In genomic region chr9:76717611-76718010, GRCh38 we compare ENCODE assay signal across 15 cellular contexts. TPM values are rescaled to one million over a fixed set of nuclear protein-coding genes. Genes with fewer than 3 reads are reported as not detected.
DNase-seq lines count a peak whose midpoint lies in the region; ATAC-seq, FAIRE-seq and TF ChIP-seq lines count a peak whose summit lies in the region.
"Had no signal": no experiment of that assay in that cellular context is flagged by ENCODE, and none has a peak within 500 bp of the region (broad histone marks: within the 10 kb centered on the region; RNA-seq: fewer than 3 reads in every experiment).

No MANE protein-coding gene starts in this region.

- H3K4me1 Mint-ChIP-seq in CD14-positive monocyte: peaks cover 14% of the 10 kb centered on the region
- H3K4me1 Mint-ChIP-seq in activated T-cell treated with anti-CD3 and anti-CD28 coated beads, Interleukin-2, amount 50 U/mL, for 4 hours (ENCODE audit: low read depth): no peaks in the 10 kb centered on the region
- H3K4me1 Mint-ChIP-seq: naive B cell had no signal

- H3K9me3 Mint-ChIP-seq in CD14-positive monocyte: no peaks in the 10 kb centered on the region
- H3K9me3 Mint-ChIP-seq in activated T-cell treated with anti-CD3 and anti-CD28 coated beads, Interleukin-2, amount 50 U/mL, for 4 hours: no peaks in the 10 kb centered on the region
- H3K9me3 Mint-ChIP-seq: brain had no signal

- DNase-seq in CD14-positive monocyte (ENCODE audit: low spot score) (peak; percentile 55), KBM-7 (peak; percentile 33), K562 (ENCODE audit: extremely low read depth in 1 of 4, low spot score in 3 of 4) (no peak), myocyte (ENCODE audit: low read depth) (peak; percentile 73), NCI-H187 treated with DMSO at 0.1 percent for 48 hours (lab: John Stamatoyannopoulos, UW) (no peak), ACHN (no peak)
- DNase-seq in activated T-cell treated with anti-CD3 and anti-CD28 coated beads, Interleukin-2, amount 50 U/mL, for 4 hours: no peak
- no peak for DNase-seq in stimulated activated CD4-positive, alpha-beta T cell treated with anti-CD3 and anti-CD28 coated beads, Interleukin-2, amount 100 ng/mL, for 48 hours
- DNase-seq: activated T-cell treated with anti-CD3 and anti-CD28 coated beads, Interleukin-2, amount 50 U/mL, for 48 hours; naive B cell; NCI-H446; spleen had no signal

- no peaks in the 10 kb centered on the region for H4K20me1 ChIP-seq in K562 (replicated peaks; ENCODE audit: control insufficient read depth, insufficient read depth, low read length)
- H4K20me1 ChIP-seq: BLaER1 treated with 17β-estradiol and CSF1 and Interleukin-3, amounts not matched to agents 10 nM and 100 nM had no signal

- no peak overlapping the region; the same call in 1 of the 2 replicates for H3K4me2 ChIP-seq in K562 (ENCODE audit: insufficient read depth, low read length)

- no peak overlapping the region for H3K27ac ChIP-seq in K562 (ENCODE audit: extremely low read depth, low read depth, low read length)
- H3K27ac ChIP-seq: BLaER1 treated with 17β-estradiol and CSF1 and Interleukin-3, amounts not matched to agents 10 nM and 100 nM; spleen had no signal

- 0% methylated on average over 5 of the region's 5 CpGs for WGBS in K562 (ENCODE audit: insufficient coverage, low coverage, missing lambda C conversion rate)

- no TSS peak for BruUV-seq in K562 (replicated peaks; lab: Mats Ljungman, UMichigan)

- no peak for ATAC-seq in K562
- ATAC-seq in activated T-cell treated with anti-CD3 and anti-CD28 coated beads, Interleukin-2, amount 50 U/mL, for 4 hours: no peak

- no peaks in the 10 kb centered on the region for H3K9me3 ChIP-seq in K562 (replicated peaks; ENCODE audit: control insufficient read depth, insufficient read depth, low read depth, low read length)
- H3K9me3 ChIP-seq: BLaER1 treated with 17β-estradiol and CSF1 and Interleukin-3, amounts not matched to agents 10 nM and 100 nM; spleen had no signal

- H3K27ac Mint-ChIP-seq in CD14-positive monocyte: peak overlapping the region in 2 of 7 donors; percentile 7 to 19
- H3K27ac Mint-ChIP-seq: naive B cell had no signal

- H3K36me3 ChIP-seq in K562 (ENCODE audit: control insufficient read depth, insufficient read depth, low read length): no peaks in the 10 kb centered on the region
- H3K36me3 ChIP-seq: BLaER1 treated with 17β-estradiol and CSF1 and Interleukin-3, amounts not matched to agents 10 nM and 100 nM; spleen had no signal

- H3K27me3 Mint-ChIP-seq in CD14-positive monocyte (ENCODE audit: low read depth in 3 of 3): peaks cover 8 to 11% (median 10%) of the 10 kb centered on the region in 3 donors
- H3K27me3 Mint-ChIP-seq in activated T-cell treated with anti-CD3 and anti-CD28 coated beads, Interleukin-2, amount 50 U/mL, for 4 hours (ENCODE audit: low read depth): peaks cover 13% of the 10 kb centered on the region

- TF ChIP-seq CTCF in CD14-positive monocyte (IDR thresholded peaks at IDR 0.05) (no peak), K562 (IDR thresholded peaks at IDR 0.05 in 2 of 3, conservative IDR thresholded peaks at IDR 0.05 in 1 of 3; ENCODE audit: insufficient read depth in 2 of 3, low read depth in 1 of 3, low read length in 3 of 3) (no peak)

- no peaks in the 10 kb centered on the region for H3K36me3 Mint-ChIP-seq in CD14-positive monocyte
- no peaks in the 10 kb centered on the region for H3K36me3 Mint-ChIP-seq in activated T-cell treated with anti-CD3 and anti-CD28 coated beads, Interleukin-2, amount 50 U/mL, for 4 hours (ENCODE audit: insufficient read depth)
- H3K36me3 Mint-ChIP-seq: brain, naive B cell had no signal

- no peaks in the 10 kb centered on the region for H3K4me1 ChIP-seq in K562 (replicated peaks in 1 of 2; ENCODE audit: control insufficient read depth in 2 of 2, insufficient read depth in 2 of 2, low read length in 2 of 2)

- no peaks in the 10 kb centered on the region for H3K79me2 ChIP-seq in K562 (ENCODE audit: control insufficient read depth, insufficient read depth, low read length)

- H3K4me3 ChIP-seq in K562: no peak overlapping the region
- H3K4me3 ChIP-seq: BLaER1 treated with 17β-estradiol and CSF1 and Interleukin-3, amounts not matched to agents 10 nM and 100 nM; spleen had no signal

- TF ChIP-seq RAD21 in K562 (CRISPR knock-in tag; conservative IDR thresholded peaks at IDR 0.05 in 1 of 2, IDR thresholded peaks at IDR 0.05 in 1 of 2): no peak

- POLR2A ChIA-PET in K562 (lab: Yijun Ruan, JAX): no interaction called here

- no peak overlapping the region for H2AFZ ChIP-seq in K562 (ENCODE audit: low read depth, low read length)

- no peak for TF ChIP-seq POLR2A in K562 (conservative IDR thresholded peaks at IDR 0.05)

- peak overlapping the region in 1 of 2 donors; percentile 29 for H3K4me3 Mint-ChIP-seq in CD14-positive monocyte
- H3K4me3 Mint-ChIP-seq in activated T-cell treated with anti-CD3 and anti-CD28 coated beads, Interleukin-2, amount 50 U/mL, for 4 hours: no peak overlapping the region
- H3K4me3 Mint-ChIP-seq: naive B cell had no signal

- no peaks in the 10 kb centered on the region for H3K9me1 ChIP-seq in K562 (ENCODE audit: control insufficient read depth, insufficient read depth, low read length)

- peaks cover 0 to 4% of the 10 kb centered on the region in 2 experiments; a peak in 2 of 5 replicates for H3K27me3 ChIP-seq in K562 (ENCODE audit: control insufficient read depth in 2 of 2, insufficient read depth in 2 of 2, low read length in 2 of 2)
- H3K27me3 ChIP-seq: BLaER1 treated with 17β-estradiol and CSF1 and Interleukin-3, amounts not matched to agents 10 nM and 100 nM; spleen had no signal

- TF ChIP-seq EP300 in K562 (IDR thresholded peaks at IDR 0.05; ENCODE audit: low read length): no peak

- CTCF ChIA-PET in K562 (lab: Yijun Ruan, JAX; ENCODE audit: low intra/inter-chr PET ratio): no interaction called here

- in situ Hi-C loops in KBM-7 (cut with MboI; ENCODE audit: low pct_unique_long_range_greater_than_20kb, low sequenced_read_pairs): loop anchor here (25.0 kb wide), 1 partner anchor 830 kb away; the partner anchor contains the start of gene PCSK5
- in situ Hi-C loops in K562 (cut with MboI): no loop called here
- in situ Hi-C loops in ACHN (cut with HindIII; ENCODE audit: low pct_ligation_motif_present, low pct_unique_long_range_greater_than_20kb, low sequenced_read_pairs): no loop called here

- intact Hi-C loops in CD14-positive monocyte (cut with micrococcal nuclease): no loop called here
- intact Hi-C loops in K562 (cut with micrococcal nuclease): loop anchor here (10.0 kb wide), 1 partner anchor 403 kb away; no protein-coding TSS in a partner anchor

- no peak for FAIRE-seq in K562 (lab: Jason Lieb, UNC)

- H3K9ac ChIP-seq in K562 (ENCODE audit: insufficient read depth in 1 of 2, low read depth in 2 of 2, low read length in 2 of 2): no peak overlapping the region
- H3K9ac ChIP-seq: BLaER1 treated with 17β-estradiol and CSF1 and Interleukin-3, amounts not matched to agents 10 nM and 100 nM had no signal

TF ChIP-seq in K562, 482 proteins besides CTCF, POLR2A, EP300 and RAD21:
- TF ChIP-seq ZFP1 (CRISPR knock-in tag; IDR thresholded peaks at IDR 0.05) (no peak), KLF13 (tag; IDR thresholded peaks at IDR 0.05; ENCODE audit: borderline replicate concordance, low read depth) (no peak), TFE3 (CRISPR knock-in tag; IDR thresholded peaks at IDR 0.05) (peak; percentile 69), RAD51 (IDR thresholded peaks at IDR 0.05; ENCODE audit: borderline replicate concordance, low read depth) (peak; percentile 50; the same call in 1 of the 2 replicates)

RNA-seq across cellular contexts. Expression of gene PCA3, which starts 46.6 kb away (rescaled TPM):
- polyA plus RNA-seq in CD14-positive monocyte: not detected
- not detected in 2 replicates for total RNA-seq in K562 (2011; cell fraction: chromatin; rRNA removed; ENCODE audit: low replicate concordance)
- not detected in 2 replicates for total RNA-seq in K562 (2011; cell fraction: nucleolus; rRNA removed)
- total RNA-seq in K562 (2011; cell fraction: nucleoplasm; rRNA removed): not detected in 2 replicates
- not detected in 2 replicates for total RNA-seq in K562 (2014; rRNA removed)
- not detected in 2 replicates for total RNA-seq in K562 (2014; rRNA removed; fragmentation: Illumina TruSeq; extraction: Trizol)
- total RNA-seq in K562 (2015; rRNA removed; fragmentation: Illumina TruSeq; extraction: Trizol): not detected in 2 replicates
- not detected in 2 replicates for total RNA-seq in K562 (2021)
- not detected in 2 replicates for polyA plus RNA-seq in K562 (2011; rRNA removed)
- polyA plus RNA-seq in K562 (2011; cell fraction: cytosol; rRNA removed): not detected in 2 replicates
- polyA plus RNA-seq in K562 (2011; cell fraction: nucleus; rRNA removed): not detected in 2 replicates
- polyA plus RNA-seq in K562 (2012): not detected in 2 replicates
- not detected in 2 replicates for polyA plus RNA-seq in K562 (2014; fragmentation: Illumina TruSeq; extraction: Trizol)
- polyA plus RNA-seq in K562 (2014; fragmentation: Nextera tagmentation; extraction: Ambion mirVana): not detected
- polyA plus RNA-seq in K562 (2014; rRNA removed): not detected in 2 replicates
- not detected in 2 replicates for polyA minus RNA-seq in K562 (2011; rRNA and poly(A)+ RNA removed)
- polyA minus RNA-seq in K562 (2011; cell fraction: cytosol; rRNA and poly(A)+ RNA removed): not detected in 2 replicates
- not detected in 2 replicates for polyA minus RNA-seq in K562 (2011; cell fraction: nucleus; rRNA and poly(A)+ RNA removed)
- not detected in 2 replicates for total RNA-seq in myocyte
- 28.4 TPM for polyA plus RNA-seq in myocyte (2012)
- total RNA-seq in activated T-cell treated with anti-CD3 and anti-CD28 coated beads, Interleukin-2, amount 50 U/mL, for 4 hours: not detected
- total RNA-seq: H7 had no signal
- polyA plus RNA-seq: spleen had no signal

Comparison
In these comparisons a context has a peak if more than half of its experiments do, and no peak if none do; other contexts are left out.
1. DNase-seq: peak in CD14-positive monocyte (single experiment), KBM-7 (single experiment) and myocyte (single experiment); none in K562 (0 of 4), NCI-H187 treated with DMSO at 0.1 percent for 48 hours (single experiment), activated T-cell treated with anti-CD3 and anti-CD28 coated beads, Interleukin-2, amount 50 U/mL, for 4 hours (single experiment), stimulated activated CD4-positive, alpha-beta T cell treated with anti-CD3 and anti-CD28 coated beads, Interleukin-2, amount 100 ng/mL, for 48 hours (0 of 2) and ACHN (single experiment).